1 cellular context compared by ENCODE assay signal in the genomic region with DNA sequence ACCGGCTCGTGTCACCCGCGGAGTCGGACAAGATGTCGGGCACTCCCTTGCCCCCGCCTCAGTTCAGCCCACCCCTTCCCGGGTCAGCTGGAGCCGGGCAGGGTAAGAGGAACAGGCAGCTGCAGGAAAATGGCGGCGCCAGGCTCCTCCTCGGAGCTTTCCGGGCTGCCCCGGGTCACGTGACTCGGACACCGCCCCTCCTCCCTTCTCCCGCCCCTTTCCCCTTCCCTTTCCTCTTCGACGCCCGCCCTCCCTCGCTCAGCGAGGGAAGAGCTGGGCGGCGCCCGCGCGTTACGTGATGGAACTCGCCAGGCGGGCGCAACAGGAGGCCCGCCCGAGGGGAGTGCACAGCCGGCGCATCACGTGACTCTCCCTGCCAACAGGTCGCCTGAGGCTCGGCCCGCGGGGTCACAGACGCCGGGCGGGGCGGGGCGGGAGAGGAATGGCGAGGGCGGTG.
TF ChIP-seq lines count a peak whose summit lies in the region.

A gene with protein sequence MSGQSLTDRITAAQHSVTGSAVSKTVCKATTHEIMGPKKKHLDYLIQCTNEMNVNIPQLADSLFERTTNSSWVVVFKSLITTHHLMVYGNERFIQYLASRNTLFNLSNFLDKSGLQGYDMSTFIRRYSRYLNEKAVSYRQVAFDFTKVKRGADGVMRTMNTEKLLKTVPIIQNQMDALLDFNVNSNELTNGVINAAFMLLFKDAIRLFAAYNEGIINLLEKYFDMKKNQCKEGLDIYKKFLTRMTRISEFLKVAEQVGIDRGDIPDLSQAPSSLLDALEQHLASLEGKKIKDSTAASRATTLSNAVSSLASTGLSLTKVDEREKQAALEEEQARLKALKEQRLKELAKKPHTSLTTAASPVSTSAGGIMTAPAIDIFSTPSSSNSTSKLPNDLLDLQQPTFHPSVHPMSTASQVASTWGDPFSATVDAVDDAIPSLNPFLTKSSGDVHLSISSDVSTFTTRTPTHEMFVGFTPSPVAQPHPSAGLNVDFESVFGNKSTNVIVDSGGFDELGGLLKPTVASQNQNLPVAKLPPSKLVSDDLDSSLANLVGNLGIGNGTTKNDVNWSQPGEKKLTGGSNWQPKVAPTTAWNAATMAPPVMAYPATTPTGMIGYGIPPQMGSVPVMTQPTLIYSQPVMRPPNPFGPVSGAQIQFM (minus strand): TSS at position 134 of the 457 bp plus-strand sequence. CDS start 304 bp downstream, outside the sequence.

TF ChIP-seq in HepG2, 621 proteins besides CTCF, POLR2A, EP300 and RAD21 (continued from another document and continues in another):
- TF ChIP-seq, protein P1, sequence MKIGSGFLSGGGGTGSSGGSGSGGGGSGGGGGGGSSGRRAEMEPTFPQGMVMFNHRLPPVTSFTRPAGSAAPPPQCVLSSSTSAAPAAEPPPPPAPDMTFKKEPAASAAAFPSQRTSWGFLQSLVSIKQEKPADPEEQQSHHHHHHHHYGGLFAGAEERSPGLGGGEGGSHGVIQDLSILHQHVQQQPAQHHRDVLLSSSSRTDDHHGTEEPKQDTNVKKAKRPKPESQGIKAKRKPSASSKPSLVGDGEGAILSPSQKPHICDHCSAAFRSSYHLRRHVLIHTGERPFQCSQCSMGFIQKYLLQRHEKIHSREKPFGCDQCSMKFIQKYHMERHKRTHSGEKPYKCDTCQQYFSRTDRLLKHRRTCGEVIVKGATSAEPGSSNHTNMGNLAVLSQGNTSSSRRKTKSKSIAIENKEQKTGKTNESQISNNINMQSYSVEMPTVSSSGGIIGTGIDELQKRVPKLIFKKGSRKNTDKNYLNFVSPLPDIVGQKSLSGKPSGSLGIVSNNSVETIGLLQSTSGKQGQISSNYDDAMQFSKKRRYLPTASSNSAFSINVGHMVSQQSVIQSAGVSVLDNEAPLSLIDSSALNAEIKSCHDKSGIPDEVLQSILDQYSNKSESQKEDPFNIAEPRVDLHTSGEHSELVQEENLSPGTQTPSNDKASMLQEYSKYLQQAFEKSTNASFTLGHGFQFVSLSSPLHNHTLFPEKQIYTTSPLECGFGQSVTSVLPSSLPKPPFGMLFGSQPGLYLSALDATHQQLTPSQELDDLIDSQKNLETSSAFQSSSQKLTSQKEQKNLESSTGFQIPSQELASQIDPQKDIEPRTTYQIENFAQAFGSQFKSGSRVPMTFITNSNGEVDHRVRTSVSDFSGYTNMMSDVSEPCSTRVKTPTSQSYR (CRISPR knock-in tag; IDR thresholded peaks at IDR 0.05; ENCODE audit: borderline replicate concordance), result peak; percentile 54; the same call in 1 of the 2 replicates
- TF ChIP-seq SNRNP70 (IDR thresholded peaks at IDR 0.05; ENCODE audit: low read depth, low read length) (no peak), PTBP1 (IDR thresholded peaks at IDR 0.05; ENCODE audit: low read depth, low read length, poor library complexity, severe bottlenecking) (no peak), ZNF766 (CRISPR knock-in tag; IDR thresholded peaks at IDR 0.05; ENCODE audit: borderline replicate concordance) (no peak), PHF5A (CRISPR knock-in tag; IDR thresholded peaks at IDR 0.05; ENCODE audit: low read depth, unreplicated experiment) (peak; percentile 48), ARID2 (CRISPR knock-in tag; IDR thresholded peaks at IDR 0.05; ENCODE audit: borderline replicate concordance) (no peak), SRSF9 (IDR thresholded peaks at IDR 0.05; ENCODE audit: borderline replicate concordance, insufficient read depth, low read depth, low read length, poor library complexity, severe bottlenecking) (no peak), RBAK (CRISPR knock-in tag; IDR thresholded peaks at IDR 0.05) (no peak), ZNF879 (CRISPR knock-in tag; IDR thresholded peaks at IDR 0.05) (no peak), ATF7-NPFF (CRISPR knock-in tag; IDR thresholded peaks at IDR 0.05; ENCODE audit: low read depth) (peak; percentile 42; the same call in 1 of the 2 replicates), RFXANK (CRISPR knock-in tag; IDR thresholded peaks at IDR 0.05) (no peak), HNRNPUL1 (IDR thresholded peaks at IDR 0.05; ENCODE audit: low read depth, low read length) (0 out of 2 replicates have a peak, but pooled peaks have one; percentile 38), ZNF557 (CRISPR knock-in tag; IDR thresholded peaks at IDR 0.05) (no peak), SMARCE1 (IDR thresholded peaks at IDR 0.05; ENCODE audit: borderline replicate concordance) (no peak), ONECUT2 (CRISPR knock-in tag; IDR thresholded peaks at IDR 0.05) (no peak), KLF11 (CRISPR knock-in tag; IDR thresholded peaks at IDR 0.05) (no peak; the same call in 1 of the 2 replicates), ZKSCAN8 (CRISPR knock-in tag; IDR thresholded peaks at IDR 0.05; ENCODE audit: borderline replicate concordance) (peak; percentile 79; the same call in 1 of the 2 replicates), NFKB2 (CRISPR knock-in tag; IDR thresholded peaks at IDR 0.05; ENCODE audit: borderline replicate concordance) (peak; percentile 34; the same call in 1 of the 2 replicates), ZNF232 (CRISPR knock-in tag; IDR thresholded peaks at IDR 0.05; ENCODE audit: borderline replicate concordance) (no peak)
- TF ChIP-seq, protein P2, sequence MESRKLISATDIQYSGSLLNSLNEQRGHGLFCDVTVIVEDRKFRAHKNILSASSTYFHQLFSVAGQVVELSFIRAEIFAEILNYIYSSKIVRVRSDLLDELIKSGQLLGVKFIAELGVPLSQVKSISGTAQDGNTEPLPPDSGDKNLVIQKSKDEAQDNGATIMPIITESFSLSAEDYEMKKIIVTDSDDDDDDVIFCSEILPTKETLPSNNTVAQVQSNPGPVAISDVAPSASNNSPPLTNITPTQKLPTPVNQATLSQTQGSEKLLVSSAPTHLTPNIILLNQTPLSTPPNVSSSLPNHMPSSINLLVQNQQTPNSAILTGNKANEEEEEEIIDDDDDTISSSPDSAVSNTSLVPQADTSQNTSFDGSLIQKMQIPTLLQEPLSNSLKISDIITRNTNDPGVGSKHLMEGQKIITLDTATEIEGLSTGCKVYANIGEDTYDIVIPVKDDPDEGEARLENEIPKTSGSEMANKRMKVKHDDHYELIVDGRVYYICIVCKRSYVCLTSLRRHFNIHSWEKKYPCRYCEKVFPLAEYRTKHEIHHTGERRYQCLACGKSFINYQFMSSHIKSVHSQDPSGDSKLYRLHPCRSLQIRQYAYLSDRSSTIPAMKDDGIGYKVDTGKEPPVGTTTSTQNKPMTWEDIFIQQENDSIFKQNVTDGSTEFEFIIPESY (CRISPR knock-in tag; IDR thresholded peaks at IDR 0.05), result no peak
- TF ChIP-seq, protein P3, sequence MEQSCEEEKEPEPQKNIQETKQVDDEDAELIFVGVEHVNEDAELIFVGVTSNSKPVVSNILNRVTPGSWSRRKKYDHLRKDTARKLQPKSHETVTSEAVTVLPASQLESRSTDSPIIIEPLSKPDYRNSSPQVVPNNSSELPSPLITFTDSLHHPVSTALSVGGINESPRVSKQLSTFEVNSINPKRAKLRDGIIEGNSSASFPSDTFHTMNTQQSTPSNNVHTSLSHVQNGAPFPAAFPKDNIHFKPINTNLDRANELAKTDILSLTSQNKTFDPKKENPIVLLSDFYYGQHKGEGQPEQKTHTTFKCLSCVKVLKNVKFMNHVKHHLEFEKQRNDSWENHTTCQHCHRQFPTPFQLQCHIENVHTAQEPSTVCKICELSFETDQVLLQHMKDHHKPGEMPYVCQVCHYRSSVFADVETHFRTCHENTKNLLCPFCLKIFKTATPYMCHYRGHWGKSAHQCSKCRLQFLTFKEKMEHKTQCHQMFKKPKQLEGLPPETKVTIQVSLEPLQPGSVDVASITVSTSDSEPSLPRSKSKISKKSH (CRISPR knock-in tag; IDR thresholded peaks at IDR 0.05; ENCODE audit: borderline replicate concordance), result no peak
- TF ChIP-seq, protein P4, sequence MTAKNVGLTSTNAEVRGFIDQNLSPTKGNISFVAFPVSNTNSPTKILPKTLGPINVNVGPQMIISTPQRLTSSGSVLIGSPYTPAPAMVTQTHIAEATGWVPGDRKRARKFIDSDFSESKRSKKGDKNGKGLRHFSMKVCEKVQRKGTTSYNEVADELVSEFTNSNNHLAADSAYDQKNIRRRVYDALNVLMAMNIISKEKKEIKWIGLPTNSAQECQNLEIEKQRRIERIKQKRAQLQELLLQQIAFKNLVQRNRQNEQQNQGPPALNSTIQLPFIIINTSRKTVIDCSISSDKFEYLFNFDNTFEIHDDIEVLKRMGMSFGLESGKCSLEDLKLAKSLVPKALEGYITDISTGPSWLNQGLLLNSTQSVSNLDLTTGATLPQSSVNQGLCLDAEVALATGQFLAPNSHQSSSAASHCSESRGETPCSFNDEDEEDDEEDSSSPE (CRISPR knock-in tag; IDR thresholded peaks at IDR 0.05), result peak; percentile 93
- TF ChIP-seq, protein P5, sequence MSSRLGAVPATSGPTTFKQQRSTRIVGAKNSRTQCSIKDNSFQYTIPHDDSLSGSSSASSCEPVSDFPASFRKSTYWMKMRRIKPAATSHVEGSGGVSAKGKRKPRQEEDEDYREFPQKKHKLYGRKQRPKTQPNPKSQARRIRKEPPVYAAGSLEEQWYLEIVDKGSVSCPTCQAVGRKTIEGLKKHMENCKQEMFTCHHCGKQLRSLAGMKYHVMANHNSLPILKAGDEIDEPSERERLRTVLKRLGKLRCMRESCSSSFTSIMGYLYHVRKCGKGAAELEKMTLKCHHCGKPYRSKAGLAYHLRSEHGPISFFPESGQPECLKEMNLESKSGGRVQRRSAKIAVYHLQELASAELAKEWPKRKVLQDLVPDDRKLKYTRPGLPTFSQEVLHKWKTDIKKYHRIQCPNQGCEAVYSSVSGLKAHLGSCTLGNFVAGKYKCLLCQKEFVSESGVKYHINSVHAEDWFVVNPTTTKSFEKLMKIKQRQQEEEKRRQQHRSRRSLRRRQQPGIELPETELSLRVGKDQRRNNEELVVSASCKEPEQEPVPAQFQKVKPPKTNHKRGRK (CRISPR knock-in tag; IDR thresholded peaks at IDR 0.05), result no peak
- TF ChIP-seq, protein P6, sequence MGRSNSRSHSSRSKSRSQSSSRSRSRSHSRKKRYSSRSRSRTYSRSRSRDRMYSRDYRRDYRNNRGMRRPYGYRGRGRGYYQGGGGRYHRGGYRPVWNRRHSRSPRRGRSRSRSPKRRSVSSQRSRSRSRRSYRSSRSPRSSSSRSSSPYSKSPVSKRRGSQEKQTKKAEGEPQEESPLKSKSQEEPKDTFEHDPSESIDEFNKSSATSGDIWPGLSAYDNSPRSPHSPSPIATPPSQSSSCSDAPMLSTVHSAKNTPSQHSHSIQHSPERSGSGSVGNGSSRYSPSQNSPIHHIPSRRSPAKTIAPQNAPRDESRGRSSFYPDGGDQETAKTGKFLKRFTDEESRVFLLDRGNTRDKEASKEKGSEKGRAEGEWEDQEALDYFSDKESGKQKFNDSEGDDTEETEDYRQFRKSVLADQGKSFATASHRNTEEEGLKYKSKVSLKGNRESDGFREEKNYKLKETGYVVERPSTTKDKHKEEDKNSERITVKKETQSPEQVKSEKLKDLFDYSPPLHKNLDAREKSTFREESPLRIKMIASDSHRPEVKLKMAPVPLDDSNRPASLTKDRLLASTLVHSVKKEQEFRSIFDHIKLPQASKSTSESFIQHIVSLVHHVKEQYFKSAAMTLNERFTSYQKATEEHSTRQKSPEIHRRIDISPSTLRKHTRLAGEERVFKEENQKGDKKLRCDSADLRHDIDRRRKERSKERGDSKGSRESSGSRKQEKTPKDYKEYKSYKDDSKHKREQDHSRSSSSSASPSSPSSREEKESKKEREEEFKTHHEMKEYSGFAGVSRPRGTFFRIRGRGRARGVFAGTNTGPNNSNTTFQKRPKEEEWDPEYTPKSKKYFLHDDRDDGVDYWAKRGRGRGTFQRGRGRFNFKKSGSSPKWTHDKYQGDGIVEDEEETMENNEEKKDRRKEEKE (IDR thresholded peaks at IDR 0.05), result no peak
- TF ChIP-seq, protein P7, sequence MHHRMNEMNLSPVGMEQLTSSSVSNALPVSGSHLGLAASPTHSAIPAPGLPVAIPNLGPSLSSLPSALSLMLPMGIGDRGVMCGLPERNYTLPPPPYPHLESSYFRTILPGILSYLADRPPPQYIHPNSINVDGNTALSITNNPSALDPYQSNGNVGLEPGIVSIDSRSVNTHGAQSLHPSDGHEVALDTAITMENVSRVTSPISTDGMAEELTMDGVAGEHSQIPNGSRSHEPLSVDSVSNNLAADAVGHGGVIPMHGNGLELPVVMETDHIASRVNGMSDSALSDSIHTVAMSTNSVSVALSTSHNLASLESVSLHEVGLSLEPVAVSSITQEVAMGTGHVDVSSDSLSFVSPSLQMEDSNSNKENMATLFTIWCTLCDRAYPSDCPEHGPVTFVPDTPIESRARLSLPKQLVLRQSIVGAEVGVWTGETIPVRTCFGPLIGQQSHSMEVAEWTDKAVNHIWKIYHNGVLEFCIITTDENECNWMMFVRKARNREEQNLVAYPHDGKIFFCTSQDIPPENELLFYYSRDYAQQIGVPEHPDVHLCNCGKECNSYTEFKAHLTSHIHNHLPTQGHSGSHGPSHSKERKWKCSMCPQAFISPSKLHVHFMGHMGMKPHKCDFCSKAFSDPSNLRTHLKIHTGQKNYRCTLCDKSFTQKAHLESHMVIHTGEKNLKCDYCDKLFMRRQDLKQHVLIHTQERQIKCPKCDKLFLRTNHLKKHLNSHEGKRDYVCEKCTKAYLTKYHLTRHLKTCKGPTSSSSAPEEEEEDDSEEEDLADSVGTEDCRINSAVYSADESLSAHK (CRISPR knock-in tag; IDR thresholded peaks at IDR 0.05; ENCODE audit: borderline replicate concordance), result no peak
- TF ChIP-seq, protein P8, sequence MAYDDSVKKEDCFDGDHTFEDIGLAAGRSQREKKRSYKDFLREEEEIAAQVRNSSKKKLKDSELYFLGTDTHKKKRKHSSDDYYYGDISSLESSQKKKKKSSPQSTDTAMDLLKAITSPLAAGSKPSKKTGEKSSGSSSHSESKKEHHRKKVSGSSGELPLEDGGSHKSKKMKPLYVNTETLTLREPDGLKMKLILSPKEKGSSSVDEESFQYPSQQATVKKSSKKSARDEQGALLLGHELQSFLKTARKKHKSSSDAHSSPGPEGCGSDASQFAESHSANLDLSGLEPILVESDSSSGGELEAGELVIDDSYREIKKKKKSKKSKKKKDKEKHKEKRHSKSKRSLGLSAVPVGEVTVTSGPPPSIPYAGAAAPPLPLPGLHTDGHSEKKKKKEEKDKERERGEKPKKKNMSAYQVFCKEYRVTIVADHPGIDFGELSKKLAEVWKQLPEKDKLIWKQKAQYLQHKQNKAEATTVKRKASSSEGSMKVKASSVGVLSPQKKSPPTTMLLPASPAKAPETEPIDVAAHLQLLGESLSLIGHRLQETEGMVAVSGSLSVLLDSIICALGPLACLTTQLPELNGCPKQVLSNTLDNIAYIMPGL (CRISPR knock-in tag; IDR thresholded peaks at IDR 0.05; ENCODE audit: borderline replicate concordance in 1 of 2, low read depth in 1 of 2), result peak in 1 of 2 experiments; percentile 35; a peak in 2 of 4 replicates
- TF ChIP-seq, protein P9, sequence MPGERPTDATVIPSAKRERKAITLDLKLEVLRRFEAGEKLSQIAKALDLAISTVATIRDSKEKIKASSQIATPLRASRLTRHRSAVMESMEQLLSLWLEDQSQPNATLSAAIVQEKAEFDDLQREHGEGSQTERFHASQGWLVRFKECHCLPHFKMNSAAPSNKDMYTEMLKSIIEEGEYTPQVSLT (CRISPR knock-in tag; IDR thresholded peaks at IDR 0.05; ENCODE audit: borderline replicate concordance, low read depth), result no peak
- TF ChIP-seq, protein P10, sequence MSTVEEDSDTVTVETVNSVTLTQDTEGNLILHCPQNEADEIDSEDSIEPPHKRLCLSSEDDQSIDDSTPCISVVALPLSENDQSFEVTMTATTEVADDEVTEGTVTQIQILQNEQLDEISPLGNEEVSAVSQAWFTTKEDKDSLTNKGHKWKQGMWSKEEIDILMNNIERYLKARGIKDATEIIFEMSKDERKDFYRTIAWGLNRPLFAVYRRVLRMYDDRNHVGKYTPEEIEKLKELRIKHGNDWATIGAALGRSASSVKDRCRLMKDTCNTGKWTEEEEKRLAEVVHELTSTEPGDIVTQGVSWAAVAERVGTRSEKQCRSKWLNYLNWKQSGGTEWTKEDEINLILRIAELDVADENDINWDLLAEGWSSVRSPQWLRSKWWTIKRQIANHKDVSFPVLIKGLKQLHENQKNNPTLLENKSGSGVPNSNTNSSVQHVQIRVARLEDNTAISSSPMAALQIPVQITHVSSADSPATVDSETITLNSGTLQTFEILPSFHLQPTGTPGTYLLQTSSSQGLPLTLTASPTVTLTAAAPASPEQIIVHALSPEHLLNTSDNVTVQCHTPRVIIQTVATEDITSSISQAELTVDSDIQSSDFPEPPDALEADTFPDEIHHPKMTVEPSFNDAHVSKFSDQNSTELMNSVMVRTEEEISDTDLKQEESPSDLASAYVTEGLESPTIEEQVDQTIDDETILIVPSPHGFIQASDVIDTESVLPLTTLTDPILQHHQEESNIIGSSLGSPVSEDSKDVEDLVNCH (CRISPR knock-in tag; IDR thresholded peaks at IDR 0.05), result no peak
